In the genomic region with DNA sequence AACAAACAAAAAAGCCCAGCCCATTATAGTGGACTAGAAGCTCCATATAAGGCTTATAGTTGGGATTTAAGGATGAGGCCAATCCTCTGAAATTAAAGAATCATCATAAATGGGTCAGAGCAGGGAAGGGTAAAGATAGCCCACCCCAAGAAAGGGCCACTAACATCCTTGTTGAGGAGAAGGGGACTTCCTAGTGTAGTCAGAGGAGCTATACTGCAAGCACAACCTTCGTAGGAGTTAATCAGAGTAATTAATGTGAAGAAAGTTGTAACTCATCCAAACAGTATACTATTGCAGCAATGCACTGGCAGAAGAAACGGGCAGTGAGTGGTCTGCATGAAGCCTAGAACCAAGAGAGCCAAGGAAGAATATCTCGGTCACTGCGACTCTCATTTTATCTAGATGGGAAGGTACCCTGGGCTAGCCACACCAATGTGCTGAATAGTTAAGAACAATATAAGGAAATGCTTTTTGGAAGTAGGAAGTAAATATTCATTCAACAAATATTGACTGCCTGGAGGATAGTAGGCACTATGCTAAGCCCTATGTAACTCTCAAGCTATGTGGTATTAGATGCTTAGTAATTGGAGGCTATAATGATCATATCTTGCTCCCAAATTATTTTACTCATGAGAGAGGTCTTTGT, we compare ENCODE assay signal across 13 cellular contexts.
"Had no signal": no experiment of that assay in that cellular context is flagged by ENCODE, and none has a peak within 500 bp of the region (broad histone marks: within the 10 kb centered on the region; RNA-seq: fewer than 3 reads in every experiment).

No MANE protein-coding gene starts in this region.

- H3K27ac Mint-ChIP-seq: activated CD4-positive, alpha-beta T cell treated with anti-CD3 and anti-CD28 coated beads, Interleukin-2, amount 10 ng/mL, durations not matched to agents 7 days and 5 days; activated naive CD8-positive, alpha-beta T cell treated with anti-CD3 and anti-CD28 coated beads, Interleukin-2, amount 10 ng/mL, durations not matched to agents 7 days and 5 days; immature natural killer cell had no signal

- H3K27me3 Mint-ChIP-seq: activated CD4-positive, alpha-beta T cell treated with anti-CD3 and anti-CD28 coated beads, Interleukin-2, amount 10 ng/mL, durations not matched to agents 7 days and 5 days; activated naive CD8-positive, alpha-beta T cell treated with anti-CD3 and anti-CD28 coated beads, Interleukin-2, amount 10 ng/mL, durations not matched to agents 7 days and 5 days had no signal

- H3K4me3 Mint-ChIP-seq: activated CD4-positive, alpha-beta T cell treated with anti-CD3 and anti-CD28 coated beads, Interleukin-2, amount 10 ng/mL, durations not matched to agents 7 days and 5 days; activated naive CD8-positive, alpha-beta T cell treated with anti-CD3 and anti-CD28 coated beads, Interleukin-2, amount 10 ng/mL, durations not matched to agents 7 days and 5 days; immature natural killer cell; natural killer cell had no signal

- ATAC-seq: foreskin keratinocyte, natural killer cell had no signal

- H3K27ac ChIP-seq: ascending aorta, breast epithelium, foreskin keratinocyte, SJSA1, vagina had no signal

- H3K36me3 Mint-ChIP-seq: natural killer cell had no signal

- H3K9me3 Mint-ChIP-seq: activated naive CD8-positive, alpha-beta T cell treated with anti-CD3 and anti-CD28 coated beads, Interleukin-2, amount 10 ng/mL, durations not matched to agents 7 days and 5 days; immature natural killer cell; natural killer cell had no signal

- DNase-seq: activated CD4-positive, alpha-beta T cell treated with anti-CD3 and anti-CD28 coated beads, Interleukin-2, amount 10 ng/mL, durations not matched to agents 7 days and 5 days; activated CD4-positive, CD25-positive, alpha-beta regulatory T cell; activated naive CD8-positive, alpha-beta T cell treated with anti-CD3 and anti-CD28 coated beads, Interleukin-2, amount 10 ng/mL, durations not matched to agents 7 days and 5 days; effector CD4-positive, alpha-beta T cell; foreskin keratinocyte; head of caudate nucleus; immature natural killer cell; natural killer cell; T-helper 2 cell had no signal
